ENCODE assay signal across 2 cellular contexts in the genomic region with DNA sequence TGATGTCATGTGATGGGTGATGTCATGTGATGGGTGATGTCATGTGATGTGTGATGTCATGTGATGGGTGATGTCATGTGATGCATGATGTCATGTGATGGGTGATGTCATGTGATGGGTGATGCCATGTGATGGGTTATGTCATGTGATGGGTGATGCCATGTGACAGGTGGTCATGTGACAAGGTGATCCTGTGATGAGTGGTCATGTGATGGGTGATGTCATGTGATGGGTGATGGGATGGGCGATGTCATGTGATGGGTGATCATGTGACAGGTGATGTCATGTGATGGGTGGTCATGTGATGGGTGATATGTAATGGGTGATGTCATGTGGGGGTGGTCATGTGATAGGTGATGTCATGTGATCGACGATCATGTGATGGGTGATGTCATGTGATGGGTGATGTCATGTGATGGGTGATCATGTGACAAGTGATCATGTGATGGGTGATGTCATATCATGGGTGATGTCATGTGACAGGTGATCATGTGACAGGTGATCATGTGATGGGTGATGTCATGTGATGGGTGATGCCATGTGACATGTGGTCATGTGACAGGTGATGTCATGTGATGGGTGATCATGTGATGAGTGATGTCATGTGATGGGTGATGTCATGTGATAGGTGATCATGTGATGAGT.
A peak's percentile ranks its signal among the peaks of the same experiment; 100 is the strongest.
TF ChIP-seq lines count a peak whose summit lies in the region.

No MANE protein-coding gene starts in this region.

TF ChIP-seq in WTC11, 78 proteins besides CTCF, POLR2A, EP300 and RAD21 (continues in another document):
- TF ChIP-seq, protein P1, sequence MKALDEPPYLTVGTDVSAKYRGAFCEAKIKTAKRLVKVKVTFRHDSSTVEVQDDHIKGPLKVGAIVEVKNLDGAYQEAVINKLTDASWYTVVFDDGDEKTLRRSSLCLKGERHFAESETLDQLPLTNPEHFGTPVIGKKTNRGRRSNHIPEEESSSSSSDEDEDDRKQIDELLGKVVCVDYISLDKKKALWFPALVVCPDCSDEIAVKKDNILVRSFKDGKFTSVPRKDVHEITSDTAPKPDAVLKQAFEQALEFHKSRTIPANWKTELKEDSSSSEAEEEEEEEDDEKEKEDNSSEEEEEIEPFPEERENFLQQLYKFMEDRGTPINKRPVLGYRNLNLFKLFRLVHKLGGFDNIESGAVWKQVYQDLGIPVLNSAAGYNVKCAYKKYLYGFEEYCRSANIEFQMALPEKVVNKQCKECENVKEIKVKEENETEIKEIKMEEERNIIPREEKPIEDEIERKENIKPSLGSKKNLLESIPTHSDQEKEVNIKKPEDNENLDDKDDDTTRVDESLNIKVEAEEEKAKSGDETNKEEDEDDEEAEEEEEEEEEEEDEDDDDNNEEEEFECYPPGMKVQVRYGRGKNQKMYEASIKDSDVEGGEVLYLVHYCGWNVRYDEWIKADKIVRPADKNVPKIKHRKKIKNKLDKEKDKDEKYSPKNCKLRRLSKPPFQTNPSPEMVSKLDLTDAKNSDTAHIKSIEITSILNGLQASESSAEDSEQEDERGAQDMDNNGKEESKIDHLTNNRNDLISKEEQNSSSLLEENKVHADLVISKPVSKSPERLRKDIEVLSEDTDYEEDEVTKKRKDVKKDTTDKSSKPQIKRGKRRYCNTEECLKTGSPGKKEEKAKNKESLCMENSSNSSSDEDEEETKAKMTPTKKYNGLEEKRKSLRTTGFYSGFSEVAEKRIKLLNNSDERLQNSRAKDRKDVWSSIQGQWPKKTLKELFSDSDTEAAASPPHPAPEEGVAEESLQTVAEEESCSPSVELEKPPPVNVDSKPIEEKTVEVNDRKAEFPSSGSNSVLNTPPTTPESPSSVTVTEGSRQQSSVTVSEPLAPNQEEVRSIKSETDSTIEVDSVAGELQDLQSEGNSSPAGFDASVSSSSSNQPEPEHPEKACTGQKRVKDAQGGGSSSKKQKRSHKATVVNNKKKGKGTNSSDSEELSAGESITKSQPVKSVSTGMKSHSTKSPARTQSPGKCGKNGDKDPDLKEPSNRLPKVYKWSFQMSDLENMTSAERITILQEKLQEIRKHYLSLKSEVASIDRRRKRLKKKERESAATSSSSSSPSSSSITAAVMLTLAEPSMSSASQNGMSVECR (CRISPR knock-in tag; IDR thresholded peaks at IDR 0.05; ENCODE audit: borderline replicate concordance), result no peak
- TF ChIP-seq ZNF423 (CRISPR knock-in tag; IDR thresholded peaks at IDR 0.05) (no peak), FOXK1 (CRISPR knock-in tag; IDR thresholded peaks at IDR 0.05) (0 out of 2 replicates have a peak, but pooled peaks have one; percentile 11), ATF1 (CRISPR knock-in tag; IDR thresholded peaks at IDR 0.05) (no peak), FOXJ3 (CRISPR knock-in tag; IDR thresholded peaks at IDR 0.05; ENCODE audit: borderline replicate concordance) (no peak), TCF7 (CRISPR knock-in tag; IDR thresholded peaks at IDR 0.05; ENCODE audit: low read depth) (0 out of 2 replicates have a peak, but pooled peaks have one; percentile 52), ZBTB21 (CRISPR knock-in tag; IDR thresholded peaks at IDR 0.05; ENCODE audit: borderline replicate concordance) (peak; percentile 76)
- TF ChIP-seq, protein P2, sequence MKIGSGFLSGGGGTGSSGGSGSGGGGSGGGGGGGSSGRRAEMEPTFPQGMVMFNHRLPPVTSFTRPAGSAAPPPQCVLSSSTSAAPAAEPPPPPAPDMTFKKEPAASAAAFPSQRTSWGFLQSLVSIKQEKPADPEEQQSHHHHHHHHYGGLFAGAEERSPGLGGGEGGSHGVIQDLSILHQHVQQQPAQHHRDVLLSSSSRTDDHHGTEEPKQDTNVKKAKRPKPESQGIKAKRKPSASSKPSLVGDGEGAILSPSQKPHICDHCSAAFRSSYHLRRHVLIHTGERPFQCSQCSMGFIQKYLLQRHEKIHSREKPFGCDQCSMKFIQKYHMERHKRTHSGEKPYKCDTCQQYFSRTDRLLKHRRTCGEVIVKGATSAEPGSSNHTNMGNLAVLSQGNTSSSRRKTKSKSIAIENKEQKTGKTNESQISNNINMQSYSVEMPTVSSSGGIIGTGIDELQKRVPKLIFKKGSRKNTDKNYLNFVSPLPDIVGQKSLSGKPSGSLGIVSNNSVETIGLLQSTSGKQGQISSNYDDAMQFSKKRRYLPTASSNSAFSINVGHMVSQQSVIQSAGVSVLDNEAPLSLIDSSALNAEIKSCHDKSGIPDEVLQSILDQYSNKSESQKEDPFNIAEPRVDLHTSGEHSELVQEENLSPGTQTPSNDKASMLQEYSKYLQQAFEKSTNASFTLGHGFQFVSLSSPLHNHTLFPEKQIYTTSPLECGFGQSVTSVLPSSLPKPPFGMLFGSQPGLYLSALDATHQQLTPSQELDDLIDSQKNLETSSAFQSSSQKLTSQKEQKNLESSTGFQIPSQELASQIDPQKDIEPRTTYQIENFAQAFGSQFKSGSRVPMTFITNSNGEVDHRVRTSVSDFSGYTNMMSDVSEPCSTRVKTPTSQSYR (CRISPR knock-in tag; IDR thresholded peaks at IDR 0.05), result no peak
- TF ChIP-seq, protein P3, sequence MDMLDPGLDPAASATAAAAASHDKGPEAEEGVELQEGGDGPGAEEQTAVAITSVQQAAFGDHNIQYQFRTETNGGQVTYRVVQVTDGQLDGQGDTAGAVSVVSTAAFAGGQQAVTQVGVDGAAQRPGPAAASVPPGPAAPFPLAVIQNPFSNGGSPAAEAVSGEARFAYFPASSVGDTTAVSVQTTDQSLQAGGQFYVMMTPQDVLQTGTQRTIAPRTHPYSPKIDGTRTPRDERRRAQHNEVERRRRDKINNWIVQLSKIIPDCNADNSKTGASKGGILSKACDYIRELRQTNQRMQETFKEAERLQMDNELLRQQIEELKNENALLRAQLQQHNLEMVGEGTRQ (CRISPR knock-in tag; IDR thresholded peaks at IDR 0.05), result peak; percentile 86; the same call in 1 of the 2 replicates
- TF ChIP-seq, protein P4, sequence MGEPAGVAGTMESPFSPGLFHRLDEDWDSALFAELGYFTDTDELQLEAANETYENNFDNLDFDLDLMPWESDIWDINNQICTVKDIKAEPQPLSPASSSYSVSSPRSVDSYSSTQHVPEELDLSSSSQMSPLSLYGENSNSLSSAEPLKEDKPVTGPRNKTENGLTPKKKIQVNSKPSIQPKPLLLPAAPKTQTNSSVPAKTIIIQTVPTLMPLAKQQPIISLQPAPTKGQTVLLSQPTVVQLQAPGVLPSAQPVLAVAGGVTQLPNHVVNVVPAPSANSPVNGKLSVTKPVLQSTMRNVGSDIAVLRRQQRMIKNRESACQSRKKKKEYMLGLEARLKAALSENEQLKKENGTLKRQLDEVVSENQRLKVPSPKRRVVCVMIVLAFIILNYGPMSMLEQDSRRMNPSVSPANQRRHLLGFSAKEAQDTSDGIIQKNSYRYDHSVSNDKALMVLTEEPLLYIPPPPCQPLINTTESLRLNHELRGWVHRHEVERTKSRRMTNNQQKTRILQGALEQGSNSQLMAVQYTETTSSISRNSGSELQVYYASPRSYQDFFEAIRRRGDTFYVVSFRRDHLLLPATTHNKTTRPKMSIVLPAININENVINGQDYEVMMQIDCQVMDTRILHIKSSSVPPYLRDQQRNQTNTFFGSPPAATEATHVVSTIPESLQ (CRISPR knock-in tag; IDR thresholded peaks at IDR 0.05), result no peak
- TF ChIP-seq, protein P5, sequence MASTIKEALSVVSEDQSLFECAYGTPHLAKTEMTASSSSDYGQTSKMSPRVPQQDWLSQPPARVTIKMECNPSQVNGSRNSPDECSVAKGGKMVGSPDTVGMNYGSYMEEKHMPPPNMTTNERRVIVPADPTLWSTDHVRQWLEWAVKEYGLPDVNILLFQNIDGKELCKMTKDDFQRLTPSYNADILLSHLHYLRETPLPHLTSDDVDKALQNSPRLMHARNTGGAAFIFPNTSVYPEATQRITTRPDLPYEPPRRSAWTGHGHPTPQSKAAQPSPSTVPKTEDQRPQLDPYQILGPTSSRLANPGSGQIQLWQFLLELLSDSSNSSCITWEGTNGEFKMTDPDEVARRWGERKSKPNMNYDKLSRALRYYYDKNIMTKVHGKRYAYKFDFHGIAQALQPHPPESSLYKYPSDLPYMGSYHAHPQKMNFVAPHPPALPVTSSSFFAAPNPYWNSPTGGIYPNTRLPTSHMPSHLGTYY (CRISPR knock-in tag; IDR thresholded peaks at IDR 0.05), result no peak

TF ChIP-seq in endothelial cell of umbilical vein, 7 proteins besides CTCF, POLR2A, EP300 and RAD21:
- TF ChIP-seq, protein P6, sequence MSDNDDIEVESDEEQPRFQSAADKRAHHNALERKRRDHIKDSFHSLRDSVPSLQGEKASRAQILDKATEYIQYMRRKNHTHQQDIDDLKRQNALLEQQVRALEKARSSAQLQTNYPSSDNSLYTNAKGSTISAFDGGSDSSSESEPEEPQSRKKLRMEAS (IDR thresholded peaks at IDR 0.05; ENCODE audit: insufficient read depth, insufficient read length), result peak; percentile 79
- TF ChIP-seq GATA2 (IDR thresholded peaks at IDR 0.05; ENCODE audit: insufficient read depth, insufficient read length, low read depth, low read length) (no peak), MYC (IDR thresholded peaks at IDR 0.05; ENCODE audit: low read depth, low read length) (no peak), JUN (IDR thresholded peaks at IDR 0.05; ENCODE audit: borderline replicate concordance, insufficient read depth, insufficient read length, low read depth) (peak; percentile 50)
TF ChIP-seq in endothelial cell of umbilical vein: peak in this region for 2.
